ENCODE assay signal across 8 cellular contexts in the genomic region with DNA sequence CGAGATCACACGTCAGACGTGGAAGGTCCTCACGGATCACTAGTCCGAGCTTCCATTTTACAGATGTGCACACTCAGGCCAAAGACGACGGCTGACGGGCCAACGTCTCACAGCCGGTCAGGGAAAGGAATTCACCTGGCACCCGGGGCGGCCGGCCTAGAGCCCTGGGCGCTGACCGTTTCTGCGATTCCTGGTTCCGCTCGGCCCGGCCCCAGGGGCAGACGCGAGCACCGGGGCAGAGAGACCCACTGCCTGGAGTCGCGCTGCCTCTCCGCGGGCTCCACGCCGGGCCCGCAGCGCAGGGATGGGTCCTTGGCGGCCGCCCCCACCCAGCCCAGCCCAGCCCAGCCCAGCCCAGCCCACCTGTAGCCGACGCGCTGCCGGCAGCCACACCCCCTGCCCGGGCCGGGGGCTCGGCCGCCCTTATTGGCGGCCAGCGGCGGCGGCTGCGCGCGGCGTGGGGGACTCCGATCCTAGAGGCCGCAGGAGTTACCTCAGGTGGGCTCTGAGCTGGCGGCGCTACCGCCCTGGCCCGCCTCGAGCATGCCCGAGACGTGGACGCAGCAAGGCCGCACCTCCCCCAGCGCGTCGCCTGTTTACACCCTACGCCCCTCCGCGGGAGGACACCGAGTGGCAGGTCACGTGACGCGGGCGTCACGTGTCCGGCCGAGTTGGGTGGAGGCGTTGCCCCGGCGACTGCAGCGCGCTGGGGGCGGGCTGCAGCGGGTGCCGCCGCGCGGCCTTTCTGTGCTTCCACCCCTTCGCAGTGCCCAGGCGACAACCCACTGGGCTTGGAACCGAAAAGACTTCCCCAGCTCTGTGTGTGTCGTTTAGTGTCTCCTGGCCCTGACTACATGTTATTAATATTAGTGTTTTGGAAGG.
DNase-seq lines count a peak whose midpoint lies in the region; ATAC-seq and TF ChIP-seq lines count a peak whose summit lies in the region.

No MANE protein-coding gene starts in this region.

- TF ChIP-seq CTCF in coronary artery (IDR thresholded peaks at IDR 0.05), result no peak

- DNase-seq in Ammon's horn (ENCODE audit: low spot score) (peak; percentile 94), NCI-H345 treated with DMSO at 0.1 percent for 48 hours (lab: John Stamatoyannopoulos, UW; ENCODE audit: unreplicated experiment) (peak; percentile 64), coronary artery (ENCODE audit: low spot score) (peak; percentile 94), left lobe of liver (ENCODE audit: low spot score) (peak; percentile 94)
- peak; percentile 81 to 86 for DNase-seq in activated CD4-positive, alpha-beta T cell treated with anti-CD3 and anti-CD28 coated beads for 4 hours
- peak; percentile 90 for DNase-seq in stimulated activated CD4-positive, alpha-beta T cell treated with anti-CD3 and anti-CD28 coated beads, Interleukin-2, amount 100 ng/mL, for 24 hours

- H3K4me3 ChIP-seq in coronary artery, result peak overlapping the region; percentile 84

- ATAC-seq in GM19043 (IDR thresholded peaks at IDR 0.05; ENCODE audit: low read depth, unreplicated experiment), result peak; percentile 96
- peak; percentile 94 for ATAC-seq in HG03354 (IDR thresholded peaks at IDR 0.05; ENCODE audit: poor library complexity, severe bottlenecking, unreplicated experiment)
- peak; percentile 92 for ATAC-seq in left lobe of liver

- peak overlapping the region; percentile 50 to 78 for H3K27ac ChIP-seq in coronary artery

Comparison
In these comparisons a context has a peak if more than half of its experiments do, and no peak if none do; other contexts are left out.
1. Peak in every context shown above with its lines: DNase-seq, ATAC-seq, H3K4me3 ChIP-seq and H3K27ac ChIP-seq.